ENCODE assay signal across 10 cellular contexts in genomic region chr14:23512156-23512555, GRCh38. TPM values are rescaled to one million over a fixed set of nuclear protein-coding genes. Genes with fewer than 3 reads are reported as not detected.
DNase-seq lines count a peak whose midpoint lies in the region; ATAC-seq and TF ChIP-seq lines count a peak whose summit lies in the region.
"Had no signal": no experiment of that assay in that cellular context is flagged by ENCODE, and none has a peak within 500 bp of the region (broad histone marks: within the 10 kb centered on the region; RNA-seq: fewer than 3 reads in every experiment).

No MANE protein-coding gene starts in this region.

- no peaks in the 10 kb centered on the region for H3K27me3 Mint-ChIP-seq in activated CD8-positive, alpha-beta T cell treated with anti-CD3 and anti-CD28 coated beads for 36 hours
- H3K27me3 Mint-ChIP-seq in naive B cell (no peaks in the 10 kb centered on the region), type B pancreatic cell (no peaks in the 10 kb centered on the region)

- ATAC-seq in activated CD8-positive, alpha-beta T cell treated with anti-CD3 and anti-CD28 coated beads for 36 hours: peak; percentile 39
- no peak for ATAC-seq in naive B cell (ENCODE audit: low read depth in 2 of 2)
- ATAC-seq: Panc1 had no signal

- POLR2A ChIA-PET in activated CD8-positive, alpha-beta T cell treated with anti-CD3 and anti-CD28 coated beads for 36 hours (lab: Charles Lee): no interaction called here

- peak overlapping the region; percentile 69 for H3K4me3 Mint-ChIP-seq in activated CD8-positive, alpha-beta T cell treated with anti-CD3 and anti-CD28 coated beads for 36 hours
- H3K4me3 Mint-ChIP-seq in naive B cell (peak overlapping the region in 6 of 8 donors; percentile 12 to 81 (median 66)), type B pancreatic cell (no peak overlapping the region)

- H3K27ac Mint-ChIP-seq in activated CD8-positive, alpha-beta T cell treated with anti-CD3 and anti-CD28 coated beads for 36 hours: peak overlapping the region; percentile 76
- no peak overlapping the region for H3K27ac Mint-ChIP-seq in naive B cell
- no peak overlapping the region for H3K27ac Mint-ChIP-seq in type B pancreatic cell

- H3K36me3 Mint-ChIP-seq in activated CD8-positive, alpha-beta T cell treated with anti-CD3 and anti-CD28 coated beads for 36 hours (ENCODE audit: low read depth): no peaks in the 10 kb centered on the region
- H3K36me3 Mint-ChIP-seq in naive B cell (peaks cover 0 to 11% of the 10 kb centered on the region in 2 donors), type B pancreatic cell (peaks cover 5% of the 10 kb centered on the region)

- CTCF ChIA-PET in activated CD8-positive, alpha-beta T cell treated with anti-CD3 and anti-CD28 coated beads for 36 hours (lab: Charles Lee): interaction anchor here (1.9 kb wide), 1 partner anchor 34 kb away, joined by 6 read pairs; no protein-coding TSS in a partner anchor

- DNase-seq in DMS153 (lab: John Stamatoyannopoulos, UW) (peak; percentile 85), NCI-H2029 (lab: John Stamatoyannopoulos, UW) (peak; percentile 99), naive B cell (no peak), NOMO-1 treated with dmso at 0.1 percent for 144 hours (lab: John Stamatoyannopoulos, UW; ENCODE audit: unreplicated experiment) (no peak), type B pancreatic cell (ENCODE audit: extremely low spot score, unreplicated experiment) (no peak), OCI-M2 (lab: John Stamatoyannopoulos, UW; ENCODE audit: unreplicated experiment) (no peak), epidermal melanocyte (ENCODE audit: insufficient read length, low spot score) (no peak)
- peak; percentile 41 for DNase-seq in activated CD8-positive, alpha-beta T cell treated with anti-CD3 and anti-CD28 coated beads for 36 hours
- DNase-seq: testis had no signal

- H3K9me3 Mint-ChIP-seq in activated CD8-positive, alpha-beta T cell treated with anti-CD3 and anti-CD28 coated beads for 36 hours: no peaks in the 10 kb centered on the region
- H3K9me3 Mint-ChIP-seq in naive B cell (peaks cover 0 to 3% (median 0%) of the 10 kb centered on the region in 7 donors), type B pancreatic cell (no peaks in the 10 kb centered on the region)

- TF ChIP-seq CTCF in activated CD8-positive, alpha-beta T cell treated with anti-CD3 and anti-CD28 coated beads for 36 hours (IDR thresholded peaks at IDR 0.05): no peak
- TF ChIP-seq CTCF in type B pancreatic cell (conservative IDR thresholded peaks at IDR 0.05): no peak

- intact Hi-C loops in activated CD8-positive, alpha-beta T cell treated with anti-CD3 and anti-CD28 coated beads for 36 hours (cut with micrococcal nuclease): no loop called here

- peaks cover 6% of the 10 kb centered on the region for H3K4me1 Mint-ChIP-seq in activated CD8-positive, alpha-beta T cell treated with anti-CD3 and anti-CD28 coated beads for 36 hours (ENCODE audit: low read depth)
- H3K4me1 Mint-ChIP-seq in naive B cell: peaks cover 4 to 10% (median 4%) of the 10 kb centered on the region in 3 donors
- no peaks in the 10 kb centered on the region for H3K4me1 Mint-ChIP-seq in type B pancreatic cell (ENCODE audit: unreplicated experiment)

RNA-seq across cellular contexts. Expression of gene ZFHX2, which starts 39.4 kb away (rescaled TPM):
- total RNA-seq in activated CD8-positive, alpha-beta T cell treated with anti-CD3 and anti-CD28 coated beads for 36 hours: 1 to 10 TPM in 1 of 2 experiments, under 1 TPM in 1; 0.78 to 1.0 TPM
- polyA plus RNA-seq in naive B cell (ENCODE audit: low read depth in 6 of 6): under 1 TPM in 3 of 6 donors, not detected in 3; 0.03 to 0.38 (median 0.04) TPM
- total RNA-seq in type B pancreatic cell (ENCODE audit: low replicate concordance): 5.6 and 11.1 TPM in 2 replicates

RNA-seq across cellular contexts. Expression of gene NGDN, which starts 42.7 kb away (rescaled TPM):
- 10 to 100 TPM; 50.9 to 57.4 TPM for total RNA-seq in activated CD8-positive, alpha-beta T cell treated with anti-CD3 and anti-CD28 coated beads for 36 hours
- polyA plus RNA-seq in naive B cell (ENCODE audit: low read depth in 6 of 6): 100 to 1,000 TPM in 1 of 6 donors, 10 to 100 TPM in 5; 54.2 to 105 (median 76.4) TPM
- total RNA-seq in type B pancreatic cell (ENCODE audit: low replicate concordance): 36.5 and 51.1 TPM in 2 replicates

RNA-seq across cellular contexts. Expression of gene THTPA, which starts 43.9 kb away (rescaled TPM):
- total RNA-seq in activated CD8-positive, alpha-beta T cell treated with anti-CD3 and anti-CD28 coated beads for 36 hours: 1 to 10 TPM; 5.1 to 7.6 TPM
- polyA plus RNA-seq in naive B cell (ENCODE audit: low read depth in 6 of 6): 10 to 100 TPM; 16.0 to 28.3 (median 21.7) TPM
- 14.3 and 16.4 TPM in 2 replicates for total RNA-seq in type B pancreatic cell (ENCODE audit: low replicate concordance)

RNA-seq across cellular contexts. Expression of gene AP1G2, which starts 55.4 kb away (rescaled TPM):
- 100 to 1,000 TPM; 146 to 155 TPM for total RNA-seq in activated CD8-positive, alpha-beta T cell treated with anti-CD3 and anti-CD28 coated beads for 36 hours
- polyA plus RNA-seq in naive B cell (ENCODE audit: low read depth in 6 of 6): 100 to 1,000 TPM in 1 of 6 donors, 10 to 100 TPM in 5; 58.3 to 116 (median 80.4) TPM
- 156 and 170 TPM in 2 replicates for total RNA-seq in type B pancreatic cell (ENCODE audit: low replicate concordance)

Comparison
In these comparisons a context has a peak if more than half of its experiments do, and no peak if none do; other contexts are left out.
1. DNase-seq: peak in DMS153 (single experiment), NCI-H2029 (single experiment) and activated CD8-positive, alpha-beta T cell treated with anti-CD3 and anti-CD28 coated beads for 36 hours (single experiment); none in naive B cell (single experiment), NOMO-1 treated with dmso at 0.1 percent for 144 hours (single experiment), type B pancreatic cell (single experiment), OCI-M2 (single experiment) and epidermal melanocyte (single experiment).